Comparison of ENCODE assay signal across 8 cellular contexts in genomic region chr13:50224534-50224933, GRCh38.
DNase-seq lines count a peak whose midpoint lies in the region; ATAC-seq, FAIRE-seq and TF ChIP-seq lines count a peak whose summit lies in the region.

No MANE protein-coding gene starts in this region.

- no peaks in the 10 kb centered on the region for H3K36me3 Mint-ChIP-seq in activated B cell treated with CpG ODN at 0.5 μM for 24 hours (ENCODE audit: low read depth)

- intact Hi-C loops in activated B cell treated with CpG ODN at 0.5 μM for 24 hours (cut with micrococcal nuclease), result loop anchor here (5.0 kb wide), 1 partner anchor 92 kb away; no protein-coding TSS in a partner anchor

- ATAC-seq in HG03045 (IDR thresholded peaks at IDR 0.05; ENCODE audit: unreplicated experiment) (peak; percentile 75), activated B cell treated with CpG ODN at 0.5 μM for 24 hours (ENCODE audit: low read depth) (peak; percentile 11)

- no peaks in the 10 kb centered on the region for H3K27me3 Mint-ChIP-seq in activated B cell treated with CpG ODN at 0.5 μM for 24 hours

- peaks cover 34% of the 10 kb centered on the region for H3K4me1 Mint-ChIP-seq in activated B cell treated with CpG ODN at 0.5 μM for 24 hours

- no peak for FAIRE-seq in urothelium cell line (lab: Jason Lieb, UNC)

- DNase-seq in stimulated activated CD4-positive, alpha-beta T cell treated with anti-CD3 and anti-CD28 coated beads, Interleukin-15, amount 100 ng/mL, for 24 hours, result peak; percentile 40
- no peak for DNase-seq in stimulated activated CD4-positive, alpha-beta T cell treated with anti-CD3 and anti-CD28 coated beads, Interleukin-4, amount 100 ng/mL, for 1 hour
- DNase-seq in activated B cell treated with CpG ODN at 0.5 μM for 24 hours (no peak), urothelium cell line (ENCODE audit: low spot score) (peak; percentile 6), KBM-7 (no peak), activated gamma-delta T cell (lab: John Stamatoyannopoulos, UW) (no peak)
- DNase-seq in stimulated activated CD8-positive, alpha-beta memory T cell treated with anti-CD3 and anti-CD28 coated beads, Interleukin-4, amount 100 ng/mL, for 48 hours, result no peak

- peaks cover 3% of the 10 kb centered on the region for H3K9me3 Mint-ChIP-seq in activated B cell treated with CpG ODN at 0.5 μM for 24 hours

- POLR2A ChIA-PET in activated B cell treated with CpG ODN at 0.5 μM for 24 hours (lab: Charles Lee), result interaction anchor here (0.8 to 6.4 kb wide), 5 partner anchors 10 to 146 kb away, joined by 3 to 65 read pairs (median 34); no protein-coding TSS in a partner anchor

- no peak overlapping the region for H3K27ac Mint-ChIP-seq in activated B cell treated with CpG ODN at 0.5 μM for 24 hours

- no peak overlapping the region for H3K4me3 Mint-ChIP-seq in activated B cell treated with CpG ODN at 0.5 μM for 24 hours

- in situ Hi-C loops in KBM-7 (cut with MboI; ENCODE audit: low pct_unique_long_range_greater_than_20kb, low sequenced_read_pairs), result no loop called here

- TF ChIP-seq CTCF in activated B cell treated with CpG ODN at 0.5 μM for 24 hours (IDR thresholded peaks at IDR 0.05), result no peak

- CTCF ChIA-PET in activated B cell treated with CpG ODN at 0.5 μM for 24 hours (lab: Charles Lee), result interaction anchor here (0.7 to 1.4 kb wide), 3 partner anchors 122 to 249 kb away, joined by 3 to 4 read pairs (median 3); no protein-coding TSS in a partner anchor

Comparison
In these comparisons a context has a peak if more than half of its experiments do, and no peak if none do; other contexts are left out.
1. DNase-seq: peak in stimulated activated CD4-positive, alpha-beta T cell treated with anti-CD3 and anti-CD28 coated beads, Interleukin-15, amount 100 ng/mL, for 24 hours (single experiment) and urothelium cell line (single experiment); none in stimulated activated CD4-positive, alpha-beta T cell treated with anti-CD3 and anti-CD28 coated beads, Interleukin-4, amount 100 ng/mL, for 1 hour (single experiment), activated B cell treated with CpG ODN at 0.5 μM for 24 hours (single experiment), KBM-7 (single experiment), activated gamma-delta T cell (single experiment) and stimulated activated CD8-positive, alpha-beta memory T cell treated with anti-CD3 and anti-CD28 coated beads, Interleukin-4, amount 100 ng/mL, for 48 hours (single experiment).